ENCODE assay signal across 1 cellular context in genomic region chr20:40945754-40946451, GRCh38.
TF ChIP-seq lines count a peak whose summit lies in the region.

No MANE protein-coding gene starts in this region.

TF ChIP-seq in H1, 55 proteins besides CTCF, POLR2A, EP300 and RAD21 (continued from another document):
- TF ChIP-seq, protein P1, sequence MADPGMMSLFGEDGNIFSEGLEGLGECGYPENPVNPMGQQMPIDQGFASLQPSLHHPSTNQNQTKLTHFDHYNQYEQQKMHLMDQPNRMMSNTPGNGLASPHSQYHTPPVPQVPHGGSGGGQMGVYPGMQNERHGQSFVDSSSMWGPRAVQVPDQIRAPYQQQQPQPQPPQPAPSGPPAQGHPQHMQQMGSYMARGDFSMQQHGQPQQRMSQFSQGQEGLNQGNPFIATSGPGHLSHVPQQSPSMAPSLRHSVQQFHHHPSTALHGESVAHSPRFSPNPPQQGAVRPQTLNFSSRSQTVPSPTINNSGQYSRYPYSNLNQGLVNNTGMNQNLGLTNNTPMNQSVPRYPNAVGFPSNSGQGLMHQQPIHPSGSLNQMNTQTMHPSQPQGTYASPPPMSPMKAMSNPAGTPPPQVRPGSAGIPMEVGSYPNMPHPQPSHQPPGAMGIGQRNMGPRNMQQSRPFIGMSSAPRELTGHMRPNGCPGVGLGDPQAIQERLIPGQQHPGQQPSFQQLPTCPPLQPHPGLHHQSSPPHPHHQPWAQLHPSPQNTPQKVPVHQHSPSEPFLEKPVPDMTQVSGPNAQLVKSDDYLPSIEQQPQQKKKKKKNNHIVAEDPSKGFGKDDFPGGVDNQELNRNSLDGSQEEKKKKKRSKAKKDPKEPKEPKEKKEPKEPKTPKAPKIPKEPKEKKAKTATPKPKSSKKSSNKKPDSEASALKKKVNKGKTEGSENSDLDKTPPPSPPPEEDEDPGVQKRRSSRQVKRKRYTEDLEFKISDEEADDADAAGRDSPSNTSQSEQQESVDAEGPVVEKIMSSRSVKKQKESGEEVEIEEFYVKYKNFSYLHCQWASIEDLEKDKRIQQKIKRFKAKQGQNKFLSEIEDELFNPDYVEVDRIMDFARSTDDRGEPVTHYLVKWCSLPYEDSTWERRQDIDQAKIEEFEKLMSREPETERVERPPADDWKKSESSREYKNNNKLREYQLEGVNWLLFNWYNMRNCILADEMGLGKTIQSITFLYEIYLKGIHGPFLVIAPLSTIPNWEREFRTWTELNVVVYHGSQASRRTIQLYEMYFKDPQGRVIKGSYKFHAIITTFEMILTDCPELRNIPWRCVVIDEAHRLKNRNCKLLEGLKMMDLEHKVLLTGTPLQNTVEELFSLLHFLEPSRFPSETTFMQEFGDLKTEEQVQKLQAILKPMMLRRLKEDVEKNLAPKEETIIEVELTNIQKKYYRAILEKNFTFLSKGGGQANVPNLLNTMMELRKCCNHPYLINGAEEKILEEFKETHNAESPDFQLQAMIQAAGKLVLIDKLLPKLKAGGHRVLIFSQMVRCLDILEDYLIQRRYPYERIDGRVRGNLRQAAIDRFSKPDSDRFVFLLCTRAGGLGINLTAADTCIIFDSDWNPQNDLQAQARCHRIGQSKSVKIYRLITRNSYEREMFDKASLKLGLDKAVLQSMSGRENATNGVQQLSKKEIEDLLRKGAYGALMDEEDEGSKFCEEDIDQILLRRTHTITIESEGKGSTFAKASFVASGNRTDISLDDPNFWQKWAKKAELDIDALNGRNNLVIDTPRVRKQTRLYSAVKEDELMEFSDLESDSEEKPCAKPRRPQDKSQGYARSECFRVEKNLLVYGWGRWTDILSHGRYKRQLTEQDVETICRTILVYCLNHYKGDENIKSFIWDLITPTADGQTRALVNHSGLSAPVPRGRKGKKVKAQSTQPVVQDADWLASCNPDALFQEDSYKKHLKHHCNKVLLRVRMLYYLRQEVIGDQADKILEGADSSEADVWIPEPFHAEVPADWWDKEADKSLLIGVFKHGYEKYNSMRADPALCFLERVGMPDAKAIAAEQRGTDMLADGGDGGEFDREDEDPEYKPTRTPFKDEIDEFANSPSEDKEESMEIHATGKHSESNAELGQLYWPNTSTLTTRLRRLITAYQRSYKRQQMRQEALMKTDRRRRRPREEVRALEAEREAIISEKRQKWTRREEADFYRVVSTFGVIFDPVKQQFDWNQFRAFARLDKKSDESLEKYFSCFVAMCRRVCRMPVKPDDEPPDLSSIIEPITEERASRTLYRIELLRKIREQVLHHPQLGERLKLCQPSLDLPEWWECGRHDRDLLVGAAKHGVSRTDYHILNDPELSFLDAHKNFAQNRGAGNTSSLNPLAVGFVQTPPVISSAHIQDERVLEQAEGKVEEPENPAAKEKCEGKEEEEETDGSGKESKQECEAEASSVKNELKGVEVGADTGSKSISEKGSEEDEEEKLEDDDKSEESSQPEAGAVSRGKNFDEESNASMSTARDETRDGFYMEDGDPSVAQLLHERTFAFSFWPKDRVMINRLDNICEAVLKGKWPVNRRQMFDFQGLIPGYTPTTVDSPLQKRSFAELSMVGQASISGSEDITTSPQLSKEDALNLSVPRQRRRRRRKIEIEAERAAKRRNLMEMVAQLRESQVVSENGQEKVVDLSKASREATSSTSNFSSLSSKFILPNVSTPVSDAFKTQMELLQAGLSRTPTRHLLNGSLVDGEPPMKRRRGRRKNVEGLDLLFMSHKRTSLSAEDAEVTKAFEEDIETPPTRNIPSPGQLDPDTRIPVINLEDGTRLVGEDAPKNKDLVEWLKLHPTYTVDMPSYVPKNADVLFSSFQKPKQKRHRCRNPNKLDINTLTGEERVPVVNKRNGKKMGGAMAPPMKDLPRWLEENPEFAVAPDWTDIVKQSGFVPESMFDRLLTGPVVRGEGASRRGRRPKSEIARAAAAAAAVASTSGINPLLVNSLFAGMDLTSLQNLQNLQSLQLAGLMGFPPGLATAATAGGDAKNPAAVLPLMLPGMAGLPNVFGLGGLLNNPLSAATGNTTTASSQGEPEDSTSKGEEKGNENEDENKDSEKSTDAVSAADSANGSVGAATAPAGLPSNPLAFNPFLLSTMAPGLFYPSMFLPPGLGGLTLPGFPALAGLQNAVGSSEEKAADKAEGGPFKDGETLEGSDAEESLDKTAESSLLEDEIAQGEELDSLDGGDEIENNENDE (IDR thresholded peaks at IDR 0.05; ENCODE audit: insufficient replicate concordance, low read length) = no peak
- TF ChIP-seq SP1 (IDR thresholded peaks at IDR 0.05; ENCODE audit: low read depth, low read length) (0 out of 2 replicates have a peak, but pooled peaks have one; percentile 43), MAFK (IDR thresholded peaks at IDR 0.05; ENCODE audit: low read depth, low read length) (no peak), POU5F1 (IDR thresholded peaks at IDR 0.05; ENCODE audit: low read depth, low read length) (no peak)
